ENCODE assay signal across 1 cellular context in genomic region chr3:126752303-126753190, GRCh38.
A peak's percentile ranks its signal among the peaks of the same experiment; 100 is the strongest.
TF ChIP-seq lines count a peak whose summit lies in the region.

No MANE protein-coding gene starts in this region.

TF ChIP-seq in HepG2, 621 proteins besides CTCF, POLR2A, EP300 and RAD21 (continued from another document and continues in another):
- no peak for TF ChIP-seq PRDM4 (CRISPR knock-in tag; IDR thresholded peaks at IDR 0.05; ENCODE audit: borderline replicate concordance)
- peak; percentile 52; the same call in 1 of the 2 replicates for TF ChIP-seq IRF2 (CRISPR knock-in tag; IDR thresholded peaks at IDR 0.05)
- no peak for TF ChIP-seq HNRNPLL (IDR thresholded peaks at IDR 0.05; ENCODE audit: low read depth, low read length, poor library complexity, severe bottlenecking)
- TF ChIP-seq RARA (CRISPR knock-in tag; IDR thresholded peaks at IDR 0.05), result no peak
- peak; percentile 39; the same call in 1 of the 2 replicates for TF ChIP-seq MED1 (CRISPR knock-in tag; IDR thresholded peaks at IDR 0.05)
- no peak for TF ChIP-seq SAP130 (CRISPR knock-in tag; IDR thresholded peaks at IDR 0.05; ENCODE audit: low read depth)
- TF ChIP-seq ZNF205 (CRISPR knock-in tag; IDR thresholded peaks at IDR 0.05), result no peak
- TF ChIP-seq ZNF615 (CRISPR knock-in tag; IDR thresholded peaks at IDR 0.05; ENCODE audit: borderline replicate concordance), result no peak
- TF ChIP-seq CREB3 (CRISPR knock-in tag; IDR thresholded peaks at IDR 0.05), result no peak
- TF ChIP-seq TRIM24 (CRISPR knock-in tag; IDR thresholded peaks at IDR 0.05), result no peak
- no peak for TF ChIP-seq NR0B2 (CRISPR knock-in tag; IDR thresholded peaks at IDR 0.05)
- peak; percentile 56 for TF ChIP-seq ZNF687 (CRISPR knock-in tag; IDR thresholded peaks at IDR 0.05)
- no peak for TF ChIP-seq ZNF772 (CRISPR knock-in tag; IDR thresholded peaks at IDR 0.05)
- peak; percentile 60 for TF ChIP-seq ETV5 (CRISPR knock-in tag; IDR thresholded peaks at IDR 0.05; ENCODE audit: borderline replicate concordance)
- no peak for TF ChIP-seq ZSCAN25 (CRISPR knock-in tag; IDR thresholded peaks at IDR 0.05)
- peak; percentile 34; the same call in 1 of the 2 replicates for TF ChIP-seq MYC (CRISPR knock-in tag; IDR thresholded peaks at IDR 0.05; ENCODE audit: borderline replicate concordance)
- TF ChIP-seq PTBP1 (IDR thresholded peaks at IDR 0.05; ENCODE audit: low read depth, low read length, poor library complexity, severe bottlenecking), result no peak
- TF ChIP-seq BHLHE40 (IDR thresholded peaks at IDR 0.05; ENCODE audit: low read length), result 0 out of 2 replicates have a peak, but pooled peaks have one; percentile 13
- no peak for TF ChIP-seq ZNF282 (IDR thresholded peaks at IDR 0.05; ENCODE audit: partially characterized antibody)
- TF ChIP-seq NFKB2 (CRISPR knock-in tag; IDR thresholded peaks at IDR 0.05; ENCODE audit: borderline replicate concordance), result no peak
- 0 out of 2 replicates have a peak, but pooled peaks have one; percentile 45 for TF ChIP-seq THAP11 (CRISPR knock-in tag; IDR thresholded peaks at IDR 0.05)
- TF ChIP-seq ZNF781 (CRISPR knock-in tag; IDR thresholded peaks at IDR 0.05; ENCODE audit: borderline replicate concordance, not compliant biosample characterization), result peak; percentile 38
- TF ChIP-seq MTA1 (CRISPR knock-in tag; IDR thresholded peaks at IDR 0.05; ENCODE audit: borderline replicate concordance), result no peak
- TF ChIP-seq TCF7 (IDR thresholded peaks at IDR 0.05; ENCODE audit: low read depth), result no peak
- peak; percentile 72; the same call in 1 of the 2 replicates for TF ChIP-seq ZSCAN21 (CRISPR knock-in tag; IDR thresholded peaks at IDR 0.05; ENCODE audit: borderline replicate concordance)
- TF ChIP-seq HES4 (CRISPR knock-in tag; IDR thresholded peaks at IDR 0.05; ENCODE audit: borderline replicate concordance), result no peak
- TF ChIP-seq ZNF777 (CRISPR knock-in tag; IDR thresholded peaks at IDR 0.05), result no peak
- TF ChIP-seq TARDBP (CRISPR knock-in tag; IDR thresholded peaks at IDR 0.05), result no peak
- no peak for TF ChIP-seq ZNF234 (CRISPR knock-in tag; conservative IDR thresholded peaks at IDR 0.05)
- TF ChIP-seq SP140L (CRISPR knock-in tag; IDR thresholded peaks at IDR 0.05; ENCODE audit: borderline replicate concordance), result no peak
- peak; percentile 35 for TF ChIP-seq YY1 (IDR thresholded peaks at IDR 0.05; ENCODE audit: insufficient read depth, insufficient replicate concordance, low read depth, low read length)
- TF ChIP-seq ZSCAN31 (CRISPR knock-in tag; IDR thresholded peaks at IDR 0.05; ENCODE audit: low read depth), result no peak
- no peak for TF ChIP-seq ZNF331 (CRISPR knock-in tag; IDR thresholded peaks at IDR 0.05)
- no peak for TF ChIP-seq PLRG1 (conservative IDR thresholded peaks at IDR 0.05)
- no peak for TF ChIP-seq RARG (CRISPR knock-in tag; IDR thresholded peaks at IDR 0.05; ENCODE audit: low read depth)
- no peak for TF ChIP-seq PHF21A (CRISPR knock-in tag; IDR thresholded peaks at IDR 0.05)
- TF ChIP-seq PRMT3 (CRISPR knock-in tag; IDR thresholded peaks at IDR 0.05; ENCODE audit: borderline replicate concordance, low read depth), result no peak
- no peak for TF ChIP-seq MXD1 (CRISPR knock-in tag; IDR thresholded peaks at IDR 0.05)
- peak; percentile 49; the same call in 1 of the 2 replicates for TF ChIP-seq ZNF619 (CRISPR knock-in tag; IDR thresholded peaks at IDR 0.05)
- no peak for TF ChIP-seq ZBTB38 (CRISPR knock-in tag; IDR thresholded peaks at IDR 0.05)
- TF ChIP-seq ZFY (CRISPR knock-in tag; IDR thresholded peaks at IDR 0.05), result peak; percentile 33; the same call in 1 of the 2 replicates
- no peak for TF ChIP-seq HMGA1 (CRISPR knock-in tag; conservative IDR thresholded peaks at IDR 0.05)
- no peak for TF ChIP-seq NKX3-1 (CRISPR knock-in tag; IDR thresholded peaks at IDR 0.05)
- TF ChIP-seq ZUFSP (CRISPR knock-in tag; IDR thresholded peaks at IDR 0.05; ENCODE audit: borderline replicate concordance), result no peak
- no peak for TF ChIP-seq HNRNPK (IDR thresholded peaks at IDR 0.05; ENCODE audit: low read depth, low read length, poor library complexity, severe bottlenecking)
- no peak for TF ChIP-seq ZNF652 (CRISPR knock-in tag; IDR thresholded peaks at IDR 0.05; ENCODE audit: borderline replicate concordance, low read depth)
- TF ChIP-seq ZNF674 (CRISPR knock-in tag; IDR thresholded peaks at IDR 0.05; ENCODE audit: low read depth), result no peak
- TF ChIP-seq HMGXB4 (CRISPR knock-in tag; IDR thresholded peaks at IDR 0.05; ENCODE audit: borderline replicate concordance in 1 of 2, low read depth in 1 of 2), result peak; percentile 48 to 63; a peak in 2 of 4 replicates
- no peak for TF ChIP-seq RNF219 (CRISPR knock-in tag; IDR thresholded peaks at IDR 0.05)
- TF ChIP-seq ZNF570 (CRISPR knock-in tag; IDR thresholded peaks at IDR 0.05; ENCODE audit: borderline replicate concordance), result no peak
- no peak for TF ChIP-seq ZSCAN9 (CRISPR knock-in tag; IDR thresholded peaks at IDR 0.05; ENCODE audit: borderline replicate concordance)
- TF ChIP-seq PAX8 (CRISPR knock-in tag; IDR thresholded peaks at IDR 0.05; ENCODE audit: borderline replicate concordance), result no peak
- no peak for TF ChIP-seq MLLT10 (CRISPR knock-in tag; IDR thresholded peaks at IDR 0.05)
- TF ChIP-seq HOXD1 (CRISPR knock-in tag; IDR thresholded peaks at IDR 0.05), result no peak
- no peak for TF ChIP-seq TSC22D2 (CRISPR knock-in tag; IDR thresholded peaks at IDR 0.05; ENCODE audit: borderline replicate concordance)
